ENCODE assay signal across 13 cellular contexts in genomic region chr4:71558248-71558647, GRCh38.
DNase-seq lines count a peak whose midpoint lies in the region; ATAC-seq and TF ChIP-seq lines count a peak whose summit lies in the region.
"Had no signal": no experiment of that assay in that cellular context is flagged by ENCODE, and none has a peak within 500 bp of the region (broad histone marks: within the 10 kb centered on the region; RNA-seq: fewer than 3 reads in every experiment).

No MANE protein-coding gene starts in this region.

- no peaks in the 10 kb centered on the region for H3K27me3 ChIP-seq in MG63
- H3K27me3 ChIP-seq: BLaER1 had no signal

- no peak overlapping the region for H3K4me3 ChIP-seq in MG63
- H3K4me3 ChIP-seq: BLaER1, prostate gland had no signal

- DNase-seq in GM20000 (ENCODE audit: low spot score), result peak; percentile 2
- DNase-seq in NCI-H1694 (lab: John Stamatoyannopoulos, UW), result no peak
- no peak for DNase-seq in MG63
- DNase-seq in midbrain (lab: John Stamatoyannopoulos, UW), result no peak
- DNase-seq in SK-N-DZ (ENCODE audit: low spot score), result no peak
- DNase-seq: HCEC 1CT; mesendoderm; stimulated activated CD4-positive, alpha-beta T cell treated with anti-CD3 and anti-CD28 coated beads, Interleukin-4, amount 100 ng/mL, for 1 hour had no signal

- H3K9me3 ChIP-seq in MG63, result no peaks in the 10 kb centered on the region
- H3K9me3 ChIP-seq: BLaER1, prostate gland had no signal

- peak; percentile 77 for ATAC-seq in GM18517 (IDR thresholded peaks at IDR 0.05; ENCODE audit: unreplicated experiment)
- ATAC-seq in HG02938 (IDR thresholded peaks at IDR 0.05; ENCODE audit: unreplicated experiment), result peak; percentile 88
- peak; percentile 84 for ATAC-seq in HG03565 (IDR thresholded peaks at IDR 0.05; ENCODE audit: unreplicated experiment)

- TF ChIP-seq CTCF in GM20000 (IDR thresholded peaks at IDR 0.05; ENCODE audit: extremely low read depth, missing control alignments), result no peak

- no peaks in the 10 kb centered on the region for H3K36me3 ChIP-seq in MG63
- H3K36me3 ChIP-seq: BLaER1, prostate gland had no signal
